ENCODE assay signal across 8 cellular contexts in genomic region chr3:73086071-73086494, GRCh38. TPM values are rescaled to one million over a fixed set of nuclear protein-coding genes. Genes with fewer than 3 reads are reported as not detected.
DNase-seq lines count a peak whose midpoint lies in the region; ATAC-seq and TF ChIP-seq lines count a peak whose summit lies in the region.

No MANE protein-coding gene starts in this region.

- H3K4me2 ChIP-seq in OCI-LY3 (ENCODE audit: low read length) (peak overlapping the region; percentile 36), osteoblast (ENCODE audit: insufficient read depth, low read length) (peak overlapping the region; percentile 53)

- H3K36me3 ChIP-seq in OCI-LY3 (replicated peaks; ENCODE audit: low read depth, low read length) (no peaks in the 10 kb centered on the region), osteoblast (ENCODE audit: insufficient read depth, low read length) (no peaks in the 10 kb centered on the region)

- peaks cover 9% of the 10 kb centered on the region for H3K4me1 Mint-ChIP-seq in activated T-helper 1 cell treated with anti-CD3 and anti-CD28 coated beads, Interleukin-12 subunit alpha, Interleukin-12 subunit beta, Interleukin-2, Interleukin-4 antibody, amounts not matched to agents 30 ng/mL and 10 ng/mL and 1 ng/mL, durations not matched to agents 14 hours and 24 hours and 36 hours (ENCODE audit: low read depth)

- DNase-seq in AG08396 (ENCODE audit: low spot score) (peak; percentile 49), GM19238 (ENCODE audit: insufficient read length, low spot score) (peak; percentile 13), fibroblast of the conjunctiva (ENCODE audit: low read depth) (peak; percentile 21), osteoblast (ENCODE audit: insufficient read length, low spot score, missing footprints) (peak; percentile 58)
- peak; percentile 16 for DNase-seq in activated T-helper 1 cell treated with anti-CD3 and anti-CD28 coated beads, Interleukin-12 subunit alpha, Interleukin-12 subunit beta, Interleukin-2, Interleukin-4 antibody, amounts not matched to agents 30 ng/mL and 10 ng/mL and 1 ng/mL, durations not matched to agents 14 hours and 24 hours and 36 hours (ENCODE audit: low spot score)

- H2AFZ ChIP-seq in OCI-LY3 (ENCODE audit: low read depth, low read length) (no peak overlapping the region), osteoblast (ENCODE audit: low read length) (no peak overlapping the region)

- H3K27me3 ChIP-seq in OCI-LY3 (ENCODE audit: low read depth, low read length), result no peaks in the 10 kb centered on the region
- H3K27me3 ChIP-seq in osteoblast (ENCODE audit: insufficient read depth, low read length), result no peaks in the 10 kb centered on the region

- H3K9me3 ChIP-seq in OCI-LY3 (ENCODE audit: insufficient read depth, low read length) (no peaks in the 10 kb centered on the region), osteoblast (ENCODE audit: low read depth, low read length) (no peaks in the 10 kb centered on the region)

- TF ChIP-seq CTCF in OCI-LY3 (IDR thresholded peaks at IDR 0.05; ENCODE audit: low read depth, low read length) (peak; percentile 90), osteoblast (IDR thresholded peaks at IDR 0.05; ENCODE audit: extremely low read depth, low read depth, low read length) (peak; percentile 85)

- H3K9ac ChIP-seq in OCI-LY3 (ENCODE audit: low read length), result no peak overlapping the region

- H4K20me1 ChIP-seq in OCI-LY3 (ENCODE audit: insufficient read depth, low read length) (no peaks in the 10 kb centered on the region), osteoblast (ENCODE audit: insufficient read depth, low read length) (no peaks in the 10 kb centered on the region)

- H3K9me3 Mint-ChIP-seq in activated T-helper 1 cell treated with anti-CD3 and anti-CD28 coated beads, Interleukin-12 subunit alpha, Interleukin-12 subunit beta, Interleukin-2, Interleukin-4 antibody, amounts not matched to agents 30 ng/mL and 10 ng/mL and 1 ng/mL, durations not matched to agents 14 hours and 24 hours and 36 hours, result no peaks in the 10 kb centered on the region

- intact Hi-C loops in activated T-helper 1 cell treated with anti-CD3 and anti-CD28 coated beads, Interleukin-12 subunit alpha, Interleukin-12 subunit beta, Interleukin-2, Interleukin-4 antibody, amounts not matched to agents 30 ng/mL and 10 ng/mL and 1 ng/mL, durations not matched to agents 14 hours and 24 hours and 36 hours (cut with micrococcal nuclease), result loop anchor here (1.0 to 5.0 kb wide), 5 partner anchors 147 to 1374 kb away; no protein-coding TSS in a partner anchor

- no peak overlapping the region for H3K27ac Mint-ChIP-seq in activated T-helper 1 cell treated with anti-CD3 and anti-CD28 coated beads, Interleukin-12 subunit alpha, Interleukin-12 subunit beta, Interleukin-2, Interleukin-4 antibody, amounts not matched to agents 30 ng/mL and 10 ng/mL and 1 ng/mL, durations not matched to agents 14 hours and 24 hours and 36 hours

- H3K4me1 ChIP-seq in OCI-LY3 (ENCODE audit: low read length), result no peaks in the 10 kb centered on the region
- H3K4me1 ChIP-seq in osteoblast (ENCODE audit: insufficient read depth, low read length), result peaks cover 2% of the 10 kb centered on the region

- ATAC-seq in HG02642 (IDR thresholded peaks at IDR 0.05; ENCODE audit: poor library complexity, unreplicated experiment) (no peak), HG02678 (IDR thresholded peaks at IDR 0.05; ENCODE audit: unreplicated experiment) (no peak)

- H3K4me3 ChIP-seq in OCI-LY3 (ENCODE audit: low read length), result no peak overlapping the region
- H3K4me3 ChIP-seq in osteoblast (ENCODE audit: insufficient read depth, low read length), result no peak overlapping the region

- H3K27ac ChIP-seq in OCI-LY3 (ENCODE audit: low read length), result no peak overlapping the region
- no peak overlapping the region for H3K27ac ChIP-seq in osteoblast (ENCODE audit: low read depth, low read length)

- no peak overlapping the region for H3K4me3 Mint-ChIP-seq in activated T-helper 1 cell treated with anti-CD3 and anti-CD28 coated beads, Interleukin-12 subunit alpha, Interleukin-12 subunit beta, Interleukin-2, Interleukin-4 antibody, amounts not matched to agents 30 ng/mL and 10 ng/mL and 1 ng/mL, durations not matched to agents 14 hours and 24 hours and 36 hours

- H3K27me3 Mint-ChIP-seq in activated T-helper 1 cell treated with anti-CD3 and anti-CD28 coated beads, Interleukin-12 subunit alpha, Interleukin-12 subunit beta, Interleukin-2, Interleukin-4 antibody, amounts not matched to agents 30 ng/mL and 10 ng/mL and 1 ng/mL, durations not matched to agents 14 hours and 24 hours and 36 hours (ENCODE audit: insufficient read depth), result peaks cover 5% of the 10 kb centered on the region

- no peaks in the 10 kb centered on the region for H3K36me3 Mint-ChIP-seq in activated T-helper 1 cell treated with anti-CD3 and anti-CD28 coated beads, Interleukin-12 subunit alpha, Interleukin-12 subunit beta, Interleukin-2, Interleukin-4 antibody, amounts not matched to agents 30 ng/mL and 10 ng/mL and 1 ng/mL, durations not matched to agents 14 hours and 24 hours and 36 hours (ENCODE audit: low read depth)

- H3K79me2 ChIP-seq in OCI-LY3 (ENCODE audit: low read length) (no peaks in the 10 kb centered on the region), osteoblast (ENCODE audit: insufficient read depth, low read length) (no peaks in the 10 kb centered on the region)

RNA-seq across cellular contexts. Expression of gene EBLN2, which starts 24.6 kb away (rescaled TPM):
- total RNA-seq in activated T-helper 1 cell treated with anti-CD3 and anti-CD28 coated beads, Interleukin-12 subunit alpha, Interleukin-12 subunit beta, Interleukin-2, Interleukin-4 antibody, amounts not matched to agents 30 ng/mL and 10 ng/mL and 1 ng/mL, durations not matched to agents 14 hours and 24 hours and 36 hours, result 8.4 and 9.6 TPM in 2 replicates
- total RNA-seq in osteoblast, result 6.2 and 7.4 TPM in 2 replicates
